9 cellular contexts compared by ENCODE assay signal in the genomic region with DNA sequence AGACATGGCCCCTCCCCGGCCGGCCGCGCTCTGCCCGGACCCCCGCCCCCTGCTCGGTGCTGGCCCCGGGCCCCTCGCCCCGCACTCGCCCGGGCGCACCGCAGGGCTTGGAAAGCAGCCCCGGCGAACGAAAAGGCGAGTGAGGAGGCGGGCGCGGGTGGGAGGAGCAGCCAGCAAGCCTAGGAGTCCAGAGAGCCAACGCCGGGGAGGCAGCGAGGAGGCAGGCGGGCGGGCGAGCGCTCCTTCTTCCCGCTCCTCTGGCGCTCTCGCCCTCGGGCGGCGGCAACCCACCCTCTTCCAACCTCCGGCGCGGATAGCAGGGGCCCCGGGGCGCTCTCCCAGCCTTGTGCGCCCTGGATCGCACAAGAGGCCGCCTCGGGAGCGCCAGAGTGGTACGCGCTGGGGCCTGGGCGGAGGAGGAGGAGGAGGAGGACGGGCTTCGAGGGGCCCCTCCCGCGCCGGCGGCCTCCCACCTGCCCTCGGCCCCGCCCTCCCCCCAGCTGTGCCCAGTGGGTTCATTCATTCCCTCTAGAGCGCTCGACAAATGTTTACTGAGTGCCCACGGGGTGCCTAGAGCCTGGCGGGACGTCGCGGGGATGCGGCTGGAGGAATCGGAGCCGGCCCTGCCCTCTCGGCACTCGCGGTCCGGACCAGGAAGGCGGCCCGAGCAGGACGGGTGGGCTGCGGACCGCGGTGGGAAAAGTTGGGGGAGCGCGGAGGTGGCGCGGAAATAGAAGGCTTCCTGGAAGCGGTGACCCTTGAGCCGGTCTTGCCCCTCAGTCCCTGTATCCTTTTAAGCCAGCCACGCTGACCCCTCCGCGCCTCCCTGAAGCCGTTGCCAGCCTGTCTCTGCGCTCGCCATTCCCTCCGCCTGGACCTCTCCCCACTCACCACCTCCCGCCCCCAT.
DNase-seq lines count a peak whose midpoint lies in the region; ATAC-seq and TF ChIP-seq lines count a peak whose summit lies in the region.
"Had no signal": no experiment of that assay in that cellular context is flagged by ENCODE, and none has a peak within 500 bp of the region (broad histone marks: within the 10 kb centered on the region; RNA-seq: fewer than 3 reads in every experiment).

A gene (minus strand): TSS at position 391 of the 907 bp plus-strand sequence. CDS start 519 bp downstream, outside the sequence.

- peak within 1 kb of the TSS in 1 of 2 donors; percentile 85 for H3K27ac Mint-ChIP-seq in stimulated activated naive CD8-positive, alpha-beta T cell treated with anti-CD3 and anti-CD28 coated beads, Interleukin-15, amount 100 ng/mL, for 72 hours

- DNase-seq in stimulated activated naive CD8-positive, alpha-beta T cell treated with anti-CD3 and anti-CD28 coated beads, Interleukin-15, amount 100 ng/mL, for 72 hours = no peak
- no peak for DNase-seq in stimulated activated naive CD8-positive, alpha-beta T cell treated with anti-CD3 and anti-CD28 coated beads, Interleukin-15, Interleukin-2, amounts not matched to agents 100 U/mL and 50 U/mL, for 24 hours
- DNase-seq in medulla oblongata (ENCODE audit: extremely low spot score) = peak; percentile 70
- DNase-seq in GM13977 (ENCODE audit: low spot score) = no peak
- DNase-seq in NCI-H524 treated with DMSO at 0.1 percent for 48 hours (lab: John Stamatoyannopoulos, UW) = no peak
- DNase-seq: DND-41 had no signal

- peaks cover 96% of the 10 kb centered on the region for H3K27me3 Mint-ChIP-seq in stimulated activated naive CD8-positive, alpha-beta T cell treated with anti-CD3 and anti-CD28 coated beads, Interleukin-15, amount 100 ng/mL, for 72 hours

- no peaks in the 10 kb centered on the region for H3K9me3 Mint-ChIP-seq in stimulated activated naive CD8-positive, alpha-beta T cell treated with anti-CD3 and anti-CD28 coated beads, Interleukin-15, amount 100 ng/mL, for 72 hours

- H3K27ac ChIP-seq in cingulate gyrus (ENCODE audit: low read depth, low read length) = peak within 1 kb of the TSS; percentile 54

- H3K4me1 Mint-ChIP-seq in stimulated activated naive CD8-positive, alpha-beta T cell treated with anti-CD3 and anti-CD28 coated beads, Interleukin-15, amount 100 ng/mL, for 72 hours = peaks cover 26% of the 10 kb centered on the region

- in situ Hi-C loops in GM13977 (cut with MboI; ENCODE audit: low pct_unique_long_range_greater_than_20kb, low sequenced_read_pairs, unreplicated experiment) = no loop called here

- ATAC-seq in stimulated activated naive CD8-positive, alpha-beta T cell treated with anti-CD3 and anti-CD28 coated beads, Interleukin-15, amount 100 ng/mL, for 72 hours = peak; percentile 31
- no peak for ATAC-seq in stimulated activated naive CD8-positive, alpha-beta T cell treated with anti-CD3 and anti-CD28 coated beads, Interleukin-15, Interleukin-2, amounts not matched to agents 100 U/mL and 50 U/mL, for 24 hours
- ATAC-seq in HG03108 (IDR thresholded peaks at IDR 0.05; ENCODE audit: unreplicated experiment) (no peak), HG02588 (IDR thresholded peaks at IDR 0.05; ENCODE audit: unreplicated experiment) (no peak)

- no peak for TF ChIP-seq CTCF in GM13977 (IDR thresholded peaks at IDR 0.05; ENCODE audit: extremely low read depth, insufficient read depth, missing control alignments)

- peak within 1 kb of the TSS in 1 of 2 donors; percentile 55 for H3K4me3 Mint-ChIP-seq in stimulated activated naive CD8-positive, alpha-beta T cell treated with anti-CD3 and anti-CD28 coated beads, Interleukin-15, amount 100 ng/mL, for 72 hours
